22 cellular contexts compared by ENCODE assay signal in the genomic region with DNA sequence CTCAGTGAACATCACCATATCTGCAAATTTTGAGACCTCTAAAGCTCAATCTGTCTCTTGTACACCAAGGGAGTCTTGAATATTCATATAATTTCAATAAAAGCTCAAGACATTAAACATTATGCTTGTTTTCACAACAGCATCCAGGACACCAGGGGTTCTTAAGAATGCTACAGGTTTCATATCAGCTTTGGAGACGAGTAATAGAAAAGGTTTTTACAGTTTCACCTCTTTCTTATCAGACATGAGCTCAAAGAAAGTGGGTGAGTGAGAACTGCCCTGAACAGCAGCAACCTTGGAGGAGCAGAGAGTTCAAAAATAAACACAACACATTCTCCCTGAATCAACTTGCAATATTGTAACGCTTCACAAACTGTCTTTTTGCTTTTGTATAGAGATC.
DNase-seq lines count a peak whose midpoint lies in the region; ATAC-seq, FAIRE-seq and TF ChIP-seq lines count a peak whose summit lies in the region.
"Had no signal": no experiment of that assay in that cellular context is flagged by ENCODE, and none has a peak within 500 bp of the region (broad histone marks: within the 10 kb centered on the region; RNA-seq: fewer than 3 reads in every experiment).

No MANE protein-coding gene starts in this region.

- no peaks in the 10 kb centered on the region for H3K27me3 ChIP-seq in neutrophil

- TF ChIP-seq CTCF in A549 (IDR thresholded peaks at IDR 0.05) (no peak), neutrophil (IDR thresholded peaks at IDR 0.05) (no peak)

- H3K27ac Mint-ChIP-seq in immature natural killer cell = peak overlapping the region; percentile 86 to 95 (median 94)
- H3K27ac Mint-ChIP-seq in T-cell = no peak overlapping the region
- H3K27ac Mint-ChIP-seq: activated CD8-positive, alpha-beta T cell treated with anti-CD3 and anti-CD28 coated beads for 36 hours; activated naive CD8-positive, alpha-beta T cell treated with anti-CD3 and anti-CD28 coated beads, Interleukin-2, amount 50 U/mL, for 24 hours; activated T-helper 1 cell treated with anti-CD3 and anti-CD28 coated beads, Interleukin-12 subunit alpha, Interleukin-12 subunit beta, Interleukin-2, Interleukin-4 antibody, amounts not matched to agents 30 ng/mL and 10 ng/mL and 1 ng/mL, durations not matched to agents 14 hours and 24 hours and 36 hours had no signal

- no peaks in the 10 kb centered on the region for H3K36me3 ChIP-seq in neutrophil

- H3K36me3 Mint-ChIP-seq in immature natural killer cell = no peaks in the 10 kb centered on the region
- H3K36me3 Mint-ChIP-seq in T-cell = no peaks in the 10 kb centered on the region
- H3K36me3 Mint-ChIP-seq: CD4-positive, CD25-positive, alpha-beta regulatory T cell had no signal

- peak overlapping the region; percentile 86 to 99 for H3K27ac ChIP-seq in A549
- peak overlapping the region; percentile 82 for H3K27ac ChIP-seq in neutrophil
- H3K27ac ChIP-seq: VCaP had no signal

- H3K4me2 ChIP-seq in A549 = peak overlapping the region; percentile 76

- H3K27me3 Mint-ChIP-seq in immature natural killer cell (ENCODE audit: low read depth in 3 of 3) (peaks cover 10 to 20% (median 14%) of the 10 kb centered on the region in 3 donors), T-cell (peaks cover 15 to 20% of the 10 kb centered on the region in 2 donors)
- H3K27me3 Mint-ChIP-seq: CD4-positive, CD25-positive, alpha-beta regulatory T cell had no signal

- no peak for TF ChIP-seq POLR2A in A549 (IDR thresholded peaks at IDR 0.05; ENCODE audit: low read length)

- H3K4me1 ChIP-seq in A549 (peaks cover 95% of the 10 kb centered on the region), neutrophil (ENCODE audit: control insufficient read depth in 1 of 2, insufficient read depth in 1 of 2, low read depth in 1 of 2, low read length in 1 of 2) (peaks cover 92 to 96% of the 10 kb centered on the region in 2 experiments)

- WGBS in A549 (ENCODE audit: missing lambda C conversion rate) = 2% methylated on average over 2 of the region's 2 CpGs

- H3K4me3 ChIP-seq in A549 (peak overlapping the region; percentile 0; the same call in 1 of the 3 replicates), neutrophil (ENCODE audit: low read depth in 1 of 2, low read length in 1 of 2) (no peak overlapping the region)

- H3K4me1 Mint-ChIP-seq in immature natural killer cell = peaks cover 51 to 52% of the 10 kb centered on the region in 2 donors
- H3K4me1 Mint-ChIP-seq in T-cell = no peaks in the 10 kb centered on the region
- H3K4me1 Mint-ChIP-seq: central memory CD8-positive, alpha-beta T cell had no signal

- H3K9me3 ChIP-seq in A549 (no peaks in the 10 kb centered on the region), neutrophil (no peaks in the 10 kb centered on the region)

- TF ChIP-seq EP300 in A549 (IDR thresholded peaks at IDR 0.05) = no peak

- peak; percentile 6 to 10; a peak in 4 of 6 replicates for ATAC-seq in A549
- ATAC-seq in HG02870 (IDR thresholded peaks at IDR 0.05; ENCODE audit: unreplicated experiment) = no peak
- no peak for ATAC-seq in T-cell (replicated peaks in 1 of 4)
- ATAC-seq: activated CD8-positive, alpha-beta T cell treated with anti-CD3 and anti-CD28 coated beads for 36 hours; activated naive CD8-positive, alpha-beta T cell treated with anti-CD3 and anti-CD28 coated beads, Interleukin-2, amount 50 U/mL, for 24 hours had no signal

- TF ChIP-seq RAD21 in A549 (conservative IDR thresholded peaks at IDR 0.05 in 1 of 2, IDR thresholded peaks at IDR 0.05 in 1 of 2) = no peak

- POLR2A ChIA-PET in A549 (lab: Yijun Ruan, JAX) = interaction anchor here (1.1 to 1.3 kb wide), 2 partner anchors 9 to 10 kb away, joined by 4 to 11 read pairs; no protein-coding TSS in a partner anchor
- POLR2A ChIA-PET in T-cell (lab: Charles Lee) = interaction anchor here in 1 of 2 donors (0.6 kb wide), 1 partner anchor 1708 kb away, joined by 3 read pairs; no protein-coding TSS in a partner anchor

- CTCF ChIA-PET in A549 (lab: Yijun Ruan, JAX) (interaction anchor here (0.7 to 4.9 kb wide), 14 partner anchors 10 to 472 kb away, joined by 3 to 27 read pairs (median 4); no protein-coding TSS in a partner anchor), T-cell (lab: Charles Lee) (interaction anchor here in 1 of 2 donors (1.5 kb wide), 1 partner anchor 10 kb away, joined by 6 read pairs; no protein-coding TSS in a partner anchor)

- H3K4me3 Mint-ChIP-seq in immature natural killer cell (peak overlapping the region; percentile 77 to 89 (median 86)), T-cell (no peak overlapping the region)
- H3K4me3 Mint-ChIP-seq: activated CD8-positive, alpha-beta T cell treated with anti-CD3 and anti-CD28 coated beads for 36 hours; activated naive CD8-positive, alpha-beta T cell treated with anti-CD3 and anti-CD28 coated beads, Interleukin-2, amount 50 U/mL, for 24 hours; activated T-helper 1 cell treated with anti-CD3 and anti-CD28 coated beads, Interleukin-12 subunit alpha, Interleukin-12 subunit beta, Interleukin-2, Interleukin-4 antibody, amounts not matched to agents 30 ng/mL and 10 ng/mL and 1 ng/mL, durations not matched to agents 14 hours and 24 hours and 36 hours; CD4-positive, CD25-positive, alpha-beta regulatory T cell; central memory CD8-positive, alpha-beta T cell had no signal

- no peak for DNase-seq in A549 (ENCODE audit: low read depth in 1 of 2, low spot score in 1 of 2)
- peak; percentile 19 for DNase-seq in amniotic epithelial cell (ENCODE audit: low read depth)
- DNase-seq in immature natural killer cell = no peak
- DNase-seq in activated CD8-positive, alpha-beta memory T cell treated with anti-CD3 and anti-CD28 coated beads for 24 hours = no peak
- DNase-seq in T-cell = no peak
- DNase-seq in GF-D8 (lab: John Stamatoyannopoulos, UW) = no peak
- DNase-seq: activated CD8-positive, alpha-beta T cell treated with anti-CD3 and anti-CD28 coated beads for 36 hours; activated naive CD8-positive, alpha-beta T cell treated with anti-CD3 and anti-CD28 coated beads, Interleukin-2, amount 50 U/mL, for 24 hours; CD4-positive, CD25-positive, alpha-beta regulatory T cell; KG1; NCI-H1092 treated with DMSO at 0.1 percent for 48 hours; NCI-H2107; NCI-H748 treated with DMSO at 0.1 percent for 48 hours; stimulated activated CD4-positive, alpha-beta T cell treated with anti-CD3 and anti-CD28 coated beads, Interleukin-12 subunit alpha, Interleukin-12 subunit beta, amount 100 ng/mL, for 4 hours; stimulated activated naive CD4-positive, alpha-beta T cell; T-helper 1 cell had no signal

- H3K9me3 Mint-ChIP-seq in immature natural killer cell = no peaks in the 10 kb centered on the region
- H3K9me3 Mint-ChIP-seq in T-cell = no peaks in the 10 kb centered on the region
- H3K9me3 Mint-ChIP-seq: activated CD8-positive, alpha-beta T cell treated with anti-CD3 and anti-CD28 coated beads for 36 hours; activated naive CD8-positive, alpha-beta T cell treated with anti-CD3 and anti-CD28 coated beads, Interleukin-2, amount 50 U/mL, for 24 hours; activated T-helper 1 cell treated with anti-CD3 and anti-CD28 coated beads, Interleukin-12 subunit alpha, Interleukin-12 subunit beta, Interleukin-2, Interleukin-4 antibody, amounts not matched to agents 30 ng/mL and 10 ng/mL and 1 ng/mL, durations not matched to agents 14 hours and 24 hours and 36 hours; central memory CD8-positive, alpha-beta T cell had no signal

- FAIRE-seq in A549 (lab: Jason Lieb, UNC) = peak; percentile 7
- FAIRE-seq: endometrium had no signal

TF ChIP-seq in A549, 52 proteins besides CTCF, POLR2A, EP300 and RAD21:
- TF ChIP-seq JUN (IDR thresholded peaks at IDR 0.05) = peak in 1 of 2 experiments; percentile 26; a peak in 2 of 5 replicates
- TF ChIP-seq, protein P1, sequence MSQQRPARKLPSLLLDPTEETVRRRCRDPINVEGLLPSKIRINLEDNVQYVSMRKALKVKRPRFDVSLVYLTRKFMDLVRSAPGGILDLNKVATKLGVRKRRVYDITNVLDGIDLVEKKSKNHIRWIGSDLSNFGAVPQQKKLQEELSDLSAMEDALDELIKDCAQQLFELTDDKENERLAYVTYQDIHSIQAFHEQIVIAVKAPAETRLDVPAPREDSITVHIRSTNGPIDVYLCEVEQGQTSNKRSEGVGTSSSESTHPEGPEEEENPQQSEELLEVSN (IDR thresholded peaks at IDR 0.05; ENCODE audit: borderline replicate concordance, low read depth) = 0 out of 2 replicates have a peak, but pooled peaks have one; percentile 19
- TF ChIP-seq, protein P2, sequence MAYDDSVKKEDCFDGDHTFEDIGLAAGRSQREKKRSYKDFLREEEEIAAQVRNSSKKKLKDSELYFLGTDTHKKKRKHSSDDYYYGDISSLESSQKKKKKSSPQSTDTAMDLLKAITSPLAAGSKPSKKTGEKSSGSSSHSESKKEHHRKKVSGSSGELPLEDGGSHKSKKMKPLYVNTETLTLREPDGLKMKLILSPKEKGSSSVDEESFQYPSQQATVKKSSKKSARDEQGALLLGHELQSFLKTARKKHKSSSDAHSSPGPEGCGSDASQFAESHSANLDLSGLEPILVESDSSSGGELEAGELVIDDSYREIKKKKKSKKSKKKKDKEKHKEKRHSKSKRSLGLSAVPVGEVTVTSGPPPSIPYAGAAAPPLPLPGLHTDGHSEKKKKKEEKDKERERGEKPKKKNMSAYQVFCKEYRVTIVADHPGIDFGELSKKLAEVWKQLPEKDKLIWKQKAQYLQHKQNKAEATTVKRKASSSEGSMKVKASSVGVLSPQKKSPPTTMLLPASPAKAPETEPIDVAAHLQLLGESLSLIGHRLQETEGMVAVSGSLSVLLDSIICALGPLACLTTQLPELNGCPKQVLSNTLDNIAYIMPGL (CRISPR knock-in tag; IDR thresholded peaks at IDR 0.05; ENCODE audit: borderline replicate concordance) = no peak

Comparison
In these comparisons a context has a peak if more than half of its experiments do, and no peak if none do; other contexts are left out.
1. ATAC-seq: peak in A549 (2 of 2); none in HG02870 (single experiment) and T-cell (0 of 4).
2. H3K27ac Mint-ChIP-seq: peak in immature natural killer cell (6 of 6); none in T-cell (0 of 2).
3. H3K4me3 Mint-ChIP-seq: peak in immature natural killer cell (5 of 5); none in T-cell (0 of 3).